Comparison of ENCODE assay signal across 10 cellular contexts in genomic region chr17:56870163-56870651, GRCh38. TPM values are rescaled to one million over a fixed set of nuclear protein-coding genes. Genes with fewer than 3 reads are reported as not detected.
DNase-seq lines count a peak whose midpoint lies in the region; ATAC-seq, FAIRE-seq and TF ChIP-seq lines count a peak whose summit lies in the region.
"Had no signal": no experiment of that assay in that cellular context is flagged by ENCODE, and none has a peak within 500 bp of the region (broad histone marks: within the 10 kb centered on the region; RNA-seq: fewer than 3 reads in every experiment).

No MANE protein-coding gene starts in this region.

- H4K20me1 ChIP-seq in GM12878 (ENCODE audit: control insufficient read depth, insufficient read depth) = no peaks in the 10 kb centered on the region

- no peaks in the 10 kb centered on the region for H3K79me2 ChIP-seq in GM12878 (ENCODE audit: control insufficient read depth, insufficient read depth, low read length)

- DNase-seq in GM12865 (ENCODE audit: low read depth) = peak; percentile 76
- peak; percentile 75 for DNase-seq in GM12878 (ENCODE audit: low read depth, low spot score)
- no peak for DNase-seq in NCI-H187 treated with DMSO at 0.1 percent for 48 hours (lab: John Stamatoyannopoulos, UW)
- no peak for DNase-seq in NCI-H1436 (lab: John Stamatoyannopoulos, UW)
- no peak for DNase-seq in stimulated activated CD4-positive, alpha-beta T cell treated with anti-CD3 and anti-CD28 coated beads, Interleukin-4, amount 100 ng/mL, for 4 hours
- DNase-seq: foreskin melanocyte, NCI-H446 had no signal

- peak; percentile 78 for ATAC-seq in GM18867 (IDR thresholded peaks at IDR 0.05; ENCODE audit: unreplicated experiment)
- ATAC-seq in HG02981 (IDR thresholded peaks at IDR 0.05; ENCODE audit: unreplicated experiment) = peak; percentile 62
- ATAC-seq in GM12878 = peak; percentile 88

- peak overlapping the region; percentile 82 for H3K27ac ChIP-seq in GM12878 (ENCODE audit: control insufficient read depth, insufficient read depth)
- H3K27ac ChIP-seq: ascending aorta had no signal

- no peaks in the 10 kb centered on the region for H3K27me3 ChIP-seq in GM12878 (replicated peaks in 1 of 2; ENCODE audit: control insufficient read depth in 2 of 2, insufficient read depth in 2 of 2, low read length in 1 of 2)
- H3K27me3 ChIP-seq: ascending aorta had no signal

- no peak for TF ChIP-seq POLR2A in GM12878 (IDR thresholded peaks at IDR 0.05; ENCODE audit: low read depth, low read length)

- H3K9me3 ChIP-seq in GM12878 (replicated peaks; ENCODE audit: control insufficient read depth, insufficient read depth, low read length) = peaks cover 10% of the 10 kb centered on the region
- H3K9me3 ChIP-seq: ascending aorta had no signal

- peaks cover 9% of the 10 kb centered on the region for H3K4me1 ChIP-seq in GM12878 (ENCODE audit: control insufficient read depth, insufficient read depth, low read length)
- H3K4me1 ChIP-seq: ascending aorta had no signal

- CTCF ChIA-PET in GM12878 (lab: Yijun Ruan, JAX) = interaction anchor here (0.7 to 2.2 kb wide), 5 partner anchors 21 to 69 kb away, joined by 3 to 7 read pairs (median 4); partner anchors contain the start of genes C17orf67 and DGKE

- TF ChIP-seq EP300 in GM12878 (IDR thresholded peaks at IDR 0.05; ENCODE audit: borderline replicate concordance in 1 of 2, control insufficient read depth in 1 of 2, low read depth in 2 of 2, low read length in 2 of 2) = 0 out of 4 replicates have a peak, but pooled peaks have one; percentile 35 to 57

- H3K4me3 ChIP-seq in GM12865 (ENCODE audit: low read depth, low read length) = no peak overlapping the region
- H3K4me3 ChIP-seq in GM12878 = no peak overlapping the region
- H3K4me3 ChIP-seq: ascending aorta had no signal

- TF ChIP-seq CTCF in GM12865 (IDR thresholded peaks at IDR 0.05; ENCODE audit: insufficient read depth, low read depth, low read length, missing control alignments) = no peak
- no peak for TF ChIP-seq CTCF in GM12878 (IDR thresholded peaks at IDR 0.05 in 2 of 3, conservative IDR thresholded peaks at IDR 0.05 in 1 of 3; ENCODE audit: control insufficient read depth in 2 of 3, extremely low read depth in 1 of 3, insufficient read depth in 1 of 3, low read depth in 3 of 3, low read length in 3 of 3)

- SMC1A ChIA-PET in GM12878 (lab: Charles Lee; ENCODE audit: uncharacterized antibody, unreplicated experiment) = interaction anchor here (0.9 to 2.0 kb wide), 5 partner anchors 19 to 50 kb away, joined by 3 to 5 read pairs (median 3); no protein-coding TSS in a partner anchor

- POLR2A ChIA-PET in GM12878 (lab: Charles Lee) = no interaction called here

- RAD21 ChIA-PET in GM12878 (lab: Charles Lee; ENCODE audit: unreplicated experiment) = interaction anchor here (0.8 to 3.2 kb wide), 2 partner anchors 19 to 33 kb away, joined by 3 to 10 read pairs; no protein-coding TSS in a partner anchor

- no TSS peak for BruUV-seq in GM12878 (replicated peaks; lab: Mats Ljungman, UMichigan)

- H3K4me2 ChIP-seq in GM12878 (ENCODE audit: control insufficient read depth, insufficient read depth) = no peak overlapping the region; the same call in 1 of the 2 replicates

- no peak overlapping the region for H3K9ac ChIP-seq in GM12878 (ENCODE audit: control insufficient read depth, insufficient read depth, low read length)

- WGBS in GM12878 (ENCODE audit: insufficient coverage, insufficient replicate concordance, low lambda C conversion rate, missing lambda C conversion rate) = 2% methylated on average over 3 of the region's 3 CpGs

- no peak overlapping the region for H2AFZ ChIP-seq in GM12878 (ENCODE audit: control insufficient read depth, low read depth, low read length)

- no peak for TF ChIP-seq RAD21 in GM12878 (IDR thresholded peaks at IDR 0.05; ENCODE audit: insufficient read depth, low read depth, low read length)

- intact Hi-C loops in GM12878 (cut with micrococcal nuclease; ENCODE audit: unreplicated experiment) = no loop called here

- in situ Hi-C loops in GM12878 (cut with MboI) = no loop called here

- H3K36me3 ChIP-seq in GM12878 (ENCODE audit: control insufficient read depth in 2 of 2, insufficient read depth in 2 of 2, low read length in 1 of 2) = no peaks in the 10 kb centered on the region; a peak in 1 of 4 replicates
- H3K36me3 ChIP-seq: ascending aorta had no signal

- peak; percentile 83 for FAIRE-seq in GM12878 (lab: Jason Lieb, UNC)

TF ChIP-seq in GM12878, 131 proteins besides CTCF, POLR2A, EP300 and RAD21 (continues in another document):
- no peak for TF ChIP-seq BCL11A (IDR thresholded peaks at IDR 0.05; ENCODE audit: low read depth, low read length)
- no peak for TF ChIP-seq LARP7 (IDR thresholded peaks at IDR 0.05)
- peak; percentile 48; the same call in 1 of the 2 replicates for TF ChIP-seq POLR2AphosphoS5 (IDR thresholded peaks at IDR 0.05; ENCODE audit: low read length)
- TF ChIP-seq IKZF2 (IDR thresholded peaks at IDR 0.05) = peak; percentile 54 to 60; a peak in 3 of 4 replicates
- no peak for TF ChIP-seq ZBTB33 (IDR thresholded peaks at IDR 0.05)
- no peak for TF ChIP-seq HDAC2 (IDR thresholded peaks at IDR 0.05)

RNA-seq across cellular contexts. Expression of gene DGKE, which starts 36.3 kb away (rescaled TPM):
- 66.0 and 74.0 TPM in 2 replicates for total RNA-seq in GM12878 (2013; cell fraction: nucleolus; rRNA removed)
- total RNA-seq in GM12878 (2014; rRNA removed) = 10.6 and 14.5 TPM in 2 replicates
- 12.7 and 14.9 TPM in 2 replicates for total RNA-seq in GM12878 (2014; rRNA removed; fragmentation: Illumina TruSeq; extraction: Trizol)
- 14.9 and 18.0 TPM in 2 replicates for total RNA-seq in GM12878 (2021)
- polyA plus RNA-seq in GM12878 (2011; ENCODE audit: low read depth) = 3.3 TPM
- 11.7 and 18.4 TPM in 2 replicates for polyA plus RNA-seq in GM12878 (2011; rRNA removed)
- polyA plus RNA-seq in GM12878 (2011; cell fraction: cytosol; rRNA removed) = 4.0 and 6.8 TPM in 2 replicates
- 29.0 and 40.0 TPM in 2 replicates for polyA plus RNA-seq in GM12878 (2011; cell fraction: nucleus; rRNA removed)
- polyA plus RNA-seq in GM12878 (2012) = 5.3 and 6.1 TPM in 2 replicates
- polyA plus RNA-seq in GM12878 (2014; fragmentation: Illumina TruSeq; extraction: Trizol) = 15.5 and 15.9 TPM in 2 replicates
- polyA plus RNA-seq in GM12878 (2014; fragmentation: Nextera tagmentation; extraction: Ambion mirVana) = 1 to 10 TPM; 2.8 to 4.1 TPM
- polyA plus RNA-seq in GM12878 (2014; rRNA removed) = 7.0 and 8.5 TPM in 2 replicates
- polyA plus RNA-seq in GM12878 (2016; fragmentation: Nextera tagmentation; extraction: Ambion mirVana) = 10 to 100 TPM; 11.6 to 12.6 TPM
- 9.3 and 11.3 TPM in 2 replicates for polyA minus RNA-seq in GM12878 (2011; rRNA and poly(A)+ RNA removed)
- polyA minus RNA-seq in GM12878 (2011; cell fraction: cytosol; rRNA and poly(A)+ RNA removed) = 2.9 and 3.7 TPM in 2 replicates
- polyA minus RNA-seq in GM12878 (2011; cell fraction: nucleus; rRNA and poly(A)+ RNA removed) = 20.1 and 27.9 TPM in 2 replicates

RNA-seq across cellular contexts. Expression of gene C17orf67, which starts 36.5 kb away (rescaled TPM):
- total RNA-seq in GM12878 (2013; cell fraction: nucleolus; rRNA removed) = 1.7 and 2.0 TPM in 2 replicates
- total RNA-seq in GM12878 (2014; rRNA removed) (1.0 and 1.8 TPM in 2 replicates), GM12878 (2014; rRNA removed; fragmentation: Illumina TruSeq; extraction: Trizol) (0.94 and 0.97 TPM in 2 replicates), GM12878 (2021) (2.6 and 3.3 TPM in 2 replicates)
- 0.24 TPM for polyA plus RNA-seq in GM12878 (2011; ENCODE audit: low read depth)
- polyA plus RNA-seq in GM12878 (2011; rRNA removed) (0.42 and 0.61 TPM in 2 replicates), GM12878 (2014; fragmentation: Illumina TruSeq; extraction: Trizol) (0.34 and 0.86 TPM in 2 replicates), GM12878 (2014; fragmentation: Nextera tagmentation; extraction: Ambion mirVana) (under 1 TPM; 0.24 to 0.79 TPM), GM12878 (2014; rRNA removed) (1.4 and 1.9 TPM in 2 replicates), GM12878 (2016; fragmentation: Nextera tagmentation; extraction: Ambion mirVana) (1 to 10 TPM in 1 of 2 experiments, under 1 TPM in 1; 0.84 to 2.1 TPM)
- 0.43 and 0.82 TPM in 2 replicates for polyA plus RNA-seq in GM12878 (2011; cell fraction: cytosol; rRNA removed)
- polyA plus RNA-seq in GM12878 (2011; cell fraction: nucleus; rRNA removed) = 1.2 and 1.4 TPM in 2 replicates
- polyA plus RNA-seq in GM12878 (2012) = 1.0 and 1.1 TPM in 2 replicates
- polyA minus RNA-seq in GM12878 (2011; rRNA and poly(A)+ RNA removed) = 0.66 and 0.67 TPM in 2 replicates
- polyA minus RNA-seq in GM12878 (2011; cell fraction: cytosol; rRNA and poly(A)+ RNA removed) = not detected in 2 replicates
- polyA minus RNA-seq in GM12878 (2011; cell fraction: nucleus; rRNA and poly(A)+ RNA removed) = 0.36 and 0.67 TPM in 2 replicates

RNA-seq across cellular contexts. Expression of gene TRIM25, which starts 43.6 kb away (rescaled TPM):
- 362 and 384 TPM in 2 replicates for total RNA-seq in GM12878 (2013; cell fraction: nucleolus; rRNA removed)
- 47.3 and 57.2 TPM in 2 replicates for total RNA-seq in GM12878 (2014; rRNA removed)
- 45.1 and 45.5 TPM in 2 replicates for total RNA-seq in GM12878 (2014; rRNA removed; fragmentation: Illumina TruSeq; extraction: Trizol)
- 93.6 and 96.1 TPM in 2 replicates for total RNA-seq in GM12878 (2021)
- polyA plus RNA-seq in GM12878 (2011; ENCODE audit: low read depth) = 42.0 TPM
- 123 and 138 TPM in 2 replicates for polyA plus RNA-seq in GM12878 (2011; rRNA removed)
- polyA plus RNA-seq in GM12878 (2011; cell fraction: cytosol; rRNA removed) = 72.4 and 86.7 TPM in 2 replicates
- polyA plus RNA-seq in GM12878 (2011; cell fraction: nucleus; rRNA removed) = 276 and 335 TPM in 2 replicates
- polyA plus RNA-seq in GM12878 (2012) = 61.2 and 68.8 TPM in 2 replicates
- polyA plus RNA-seq in GM12878 (2014; fragmentation: Illumina TruSeq; extraction: Trizol) = 93.2 and 95.5 TPM in 2 replicates
- polyA plus RNA-seq in GM12878 (2014; fragmentation: Nextera tagmentation; extraction: Ambion mirVana) = 10 to 100 TPM; 10.5 to 15.9 TPM
- 58.6 and 59.7 TPM in 2 replicates for polyA plus RNA-seq in GM12878 (2014; rRNA removed)
- polyA plus RNA-seq in GM12878 (2016; fragmentation: Nextera tagmentation; extraction: Ambion mirVana) = 10 to 100 TPM; 32.7 to 40.7 TPM
- 75.3 and 98.7 TPM in 2 replicates for polyA minus RNA-seq in GM12878 (2011; rRNA and poly(A)+ RNA removed)
- 54.1 and 75.7 TPM in 2 replicates for polyA minus RNA-seq in GM12878 (2011; cell fraction: cytosol; rRNA and poly(A)+ RNA removed)
- 91.8 and 128 TPM in 2 replicates for polyA minus RNA-seq in GM12878 (2011; cell fraction: nucleus; rRNA and poly(A)+ RNA removed)

Comparison
In these comparisons a context has a peak if more than half of its experiments do, and no peak if none do; other contexts are left out.
1. DNase-seq: peak in GM12865 (single experiment) and GM12878 (single experiment); none in NCI-H187 treated with DMSO at 0.1 percent for 48 hours (single experiment), NCI-H1436 (single experiment) and stimulated activated CD4-positive, alpha-beta T cell treated with anti-CD3 and anti-CD28 coated beads, Interleukin-4, amount 100 ng/mL, for 4 hours (0 of 2).
2. Peak in every context shown above with its lines, with median percentiles within 50 percentile points of each other: ATAC-seq.